ENCODE assay signal across 8 cellular contexts in genomic region chr18:11995445-11996189, GRCh38. TPM values are rescaled to one million over a fixed set of nuclear protein-coding genes. Genes with fewer than 3 reads are reported as not detected.
DNase-seq lines count a peak whose midpoint lies in the region; ATAC-seq and TF ChIP-seq lines count a peak whose summit lies in the region.

No MANE protein-coding gene starts in this region.

- ATAC-seq in GM21390 (IDR thresholded peaks at IDR 0.05; ENCODE audit: unreplicated experiment) (peak; percentile 90), heart left ventricle (peak; percentile 80 to 92 (median 86))
- peak; percentile 74 for ATAC-seq in activated naive CD8-positive, alpha-beta T cell treated with anti-CD3 and anti-CD28 coated beads, Interleukin-2, amount 50 U/mL, for 24 hours

- H3K27me3 Mint-ChIP-seq in activated naive CD8-positive, alpha-beta T cell treated with anti-CD3 and anti-CD28 coated beads, Interleukin-2, amount 50 U/mL, for 24 hours: no peaks in the 10 kb centered on the region

- peak overlapping the region; percentile 39 for H3K4me3 Mint-ChIP-seq in activated naive CD8-positive, alpha-beta T cell treated with anti-CD3 and anti-CD28 coated beads, Interleukin-2, amount 50 U/mL, for 24 hours

- TF ChIP-seq POLR2A in heart left ventricle (IDR thresholded peaks at IDR 0.05): peak in 1 of 2 donors; percentile 21
- no peak for TF ChIP-seq POLR2A in prostate gland (IDR thresholded peaks at IDR 0.05)

- DNase-seq in DMS114 treated with DMSO at 0.1 percent for 48 hours (lab: John Stamatoyannopoulos, UW; ENCODE audit: unreplicated experiment) (peak; percentile 16), SK-N-DZ (ENCODE audit: low spot score) (peak; percentile 71), heart left ventricle (peak; percentile 79 to 87 (median 84)), prostate gland (ENCODE audit: low spot score) (peak; percentile 65)
- DNase-seq in Jurkat, Clone E6-1 (ENCODE audit: low read depth, low spot score): peak; percentile 41
- peak; percentile 49 for DNase-seq in activated naive CD8-positive, alpha-beta T cell treated with anti-CD3 and anti-CD28 coated beads, Interleukin-2, amount 50 U/mL, for 24 hours
- DNase-seq in NK-92 treated with Interleukin-12 subunit alpha and Interleukin-12 subunit beta, amount 100 ng/mL, for 24 hours (lab: John Stamatoyannopoulos, UW): no peak

- H3K9me3 Mint-ChIP-seq in activated naive CD8-positive, alpha-beta T cell treated with anti-CD3 and anti-CD28 coated beads, Interleukin-2, amount 50 U/mL, for 24 hours: no peaks in the 10 kb centered on the region

- H3K27me3 ChIP-seq in heart left ventricle (no peaks in the 10 kb centered on the region), prostate gland (replicated peaks; ENCODE audit: insufficient read depth) (no peaks in the 10 kb centered on the region)

- H3K27ac ChIP-seq in heart left ventricle (peak overlapping the region in 10 of 12 donors; percentile 28 to 72 (median 58)), prostate gland (peak overlapping the region; percentile 8 to 53)

- no peak overlapping the region; the same call in 1 of the 2 replicates for H3K4me3 ChIP-seq in Jurkat, Clone E6-1 (ENCODE audit: low read length)
- H3K4me3 ChIP-seq in heart left ventricle: no peak overlapping the region
- H3K4me3 ChIP-seq in prostate gland: no peak overlapping the region

- peaks cover 0 to 42% (median 24%) of the 10 kb centered on the region in 12 donors for H3K4me1 ChIP-seq in heart left ventricle
- H3K4me1 ChIP-seq in prostate gland (replicated peaks): no peaks in the 10 kb centered on the region

- H3K4me1 Mint-ChIP-seq in activated naive CD8-positive, alpha-beta T cell treated with anti-CD3 and anti-CD28 coated beads, Interleukin-2, amount 50 U/mL, for 24 hours: peaks cover 8% of the 10 kb centered on the region

- H3K36me3 Mint-ChIP-seq in activated naive CD8-positive, alpha-beta T cell treated with anti-CD3 and anti-CD28 coated beads, Interleukin-2, amount 50 U/mL, for 24 hours (ENCODE audit: low read depth): no peaks in the 10 kb centered on the region

- intact Hi-C loops in heart left ventricle (cut with DNase I) (loop anchor here (1.0 to 10.0 kb wide), 8 partner anchors 14 to 263 kb away; partner anchors contain the start of gene IMPA2 (in 1 of the 10)), prostate gland (cut with DNase I) (loop anchor here (1.0 to 5.0 kb wide), 3 partner anchors 42 to 263 kb away; no protein-coding TSS in a partner anchor)

- no peak overlapping the region for H3K27ac Mint-ChIP-seq in activated naive CD8-positive, alpha-beta T cell treated with anti-CD3 and anti-CD28 coated beads, Interleukin-2, amount 50 U/mL, for 24 hours

- H3K36me3 ChIP-seq in heart left ventricle (peaks cover 0 to 16% (median 9%) of the 10 kb centered on the region in 9 donors), prostate gland (no peaks in the 10 kb centered on the region)

- peak; percentile 59 to 91 (median 80) for TF ChIP-seq CTCF in heart left ventricle (IDR thresholded peaks at IDR 0.05)
- TF ChIP-seq CTCF in prostate gland (IDR thresholded peaks at IDR 0.05): peak; percentile 31 to 80 (median 70)

- 7 to 17% (median 10%) methylated on average over 9 of the region's 9 CpGs for WGBS in heart left ventricle, 4 donors
- WGBS in prostate gland: 12% methylated on average over 9 of the region's 9 CpGs

- H3K9me3 ChIP-seq in heart left ventricle (no peaks in the 10 kb centered on the region), prostate gland (no peaks in the 10 kb centered on the region)

RNA-seq across cellular contexts. Expression of gene IMPA2, which starts 14.3 kb away (rescaled TPM):
- polyA plus RNA-seq in Jurkat, Clone E6-1 (2012; ENCODE audit: insufficient read depth, insufficient read length): 29.6 TPM
- polyA plus RNA-seq in SK-N-DZ (2014; cell fraction: cytosol; rRNA removed): 72.2 and 75.4 TPM in 2 replicates
- 98.5 and 109 TPM in 2 replicates for polyA plus RNA-seq in SK-N-DZ (2014; cell fraction: nucleus; rRNA removed)
- total RNA-seq in heart left ventricle: 10 to 100 TPM; 18.1 to 73.0 (median 44.3) TPM
- 10 to 100 TPM; 19.9 to 34.9 TPM for polyA plus RNA-seq in heart left ventricle
- total RNA-seq in prostate gland: 10 to 100 TPM; 16.6 to 17.9 TPM
